In the genomic region with DNA sequence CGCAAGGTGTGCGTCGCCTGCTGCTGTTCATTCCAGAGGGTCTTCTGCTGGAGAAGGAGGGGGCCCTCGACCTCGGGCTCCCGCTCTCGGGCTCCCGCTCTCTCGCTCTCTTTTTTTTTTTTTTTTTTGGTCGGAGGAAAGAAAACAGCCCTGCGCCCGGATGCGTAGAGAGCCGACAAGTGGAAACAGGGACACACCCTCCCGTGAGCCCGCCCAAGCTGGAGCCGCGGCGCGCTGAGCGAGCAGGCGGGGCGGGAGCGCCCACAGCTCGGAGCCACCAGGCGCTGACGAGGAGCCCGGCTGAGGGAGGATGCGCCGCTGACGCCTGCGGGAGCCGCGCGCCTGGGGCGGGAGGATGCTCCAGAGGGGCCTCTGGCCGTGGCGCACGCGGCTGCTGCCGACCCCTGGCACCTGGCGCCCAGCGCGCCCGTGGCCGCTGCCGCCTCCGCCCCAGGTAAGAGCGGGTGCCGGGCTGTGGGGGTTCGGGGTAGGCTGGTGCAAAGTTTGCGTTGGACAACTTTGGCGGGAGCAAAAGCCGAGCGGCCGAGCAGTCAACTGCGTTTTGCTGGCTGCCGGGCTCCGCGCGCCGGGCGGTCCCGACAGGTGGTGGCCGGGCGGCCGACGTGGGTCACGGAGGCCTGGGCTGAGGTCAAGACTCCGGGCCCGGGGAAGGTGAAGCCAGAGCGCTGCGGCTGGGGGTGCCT, we compare ENCODE assay signal across 8 cellular contexts. TPM values are rescaled to one million over a fixed set of nuclear protein-coding genes. Genes with fewer than 3 reads are reported as not detected.
A peak's percentile ranks its signal among the peaks of the same experiment; 100 is the strongest.
DNase-seq lines count a peak whose midpoint lies in the region; ATAC-seq, FAIRE-seq and TF ChIP-seq lines count a peak whose summit lies in the region.

A gene with protein sequence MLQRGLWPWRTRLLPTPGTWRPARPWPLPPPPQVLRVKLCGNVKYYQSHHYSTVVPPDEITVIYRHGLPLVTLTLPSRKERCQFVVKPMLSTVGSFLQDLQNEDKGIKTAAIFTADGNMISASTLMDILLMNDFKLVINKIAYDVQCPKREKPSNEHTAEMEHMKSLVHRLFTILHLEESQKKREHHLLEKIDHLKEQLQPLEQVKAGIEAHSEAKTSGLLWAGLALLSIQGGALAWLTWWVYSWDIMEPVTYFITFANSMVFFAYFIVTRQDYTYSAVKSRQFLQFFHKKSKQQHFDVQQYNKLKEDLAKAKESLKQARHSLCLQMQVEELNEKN (plus strand): TSS at position 264 of the 704 bp plus-strand sequence. CDS start 92 bp downstream, at position 356.

- no peaks in the 10 kb centered on the region for H3K27me3 Mint-ChIP-seq in T-helper 1 cell treated with Interleukin-12 subunit alpha and Interleukin-12 subunit beta and Interleukin-4 antibody, amounts not matched to agents 30 μg/mL and 1 μg/mL, for 36 hours (ENCODE audit: low read depth)

- H3K9me3 Mint-ChIP-seq in T-helper 1 cell treated with Interleukin-12 subunit alpha and Interleukin-12 subunit beta and Interleukin-4 antibody, amounts not matched to agents 30 μg/mL and 1 μg/mL, for 36 hours: peaks cover 4% of the 10 kb centered on the region

- DNase-seq in GM12891 (ENCODE audit: insufficient read length, low spot score) (peak; percentile 82), NCI-H1092 treated with DMSO at 0.1 percent for 48 hours (lab: John Stamatoyannopoulos, UW) (peak; percentile 44), amniotic epithelial cell (ENCODE audit: low read depth) (peak; percentile 85), right atrium auricular region (ENCODE audit: low spot score) (peak; percentile 90), pulmonary artery endothelial cell (ENCODE audit: low read depth, low spot score) (peak; percentile 76), urothelium cell line (ENCODE audit: low spot score) (peak; percentile 91)

- peak; percentile 85 for FAIRE-seq in GM12891 (lab: Jason Lieb, UNC)
- FAIRE-seq in urothelium cell line (lab: Jason Lieb, UNC): peak; percentile 27

- no peak for TF ChIP-seq POLR2A in GM12891 (IDR thresholded peaks at IDR 0.05; ENCODE audit: low read depth, low read length)

- peaks cover 25% of the 10 kb centered on the region for H3K36me3 Mint-ChIP-seq in T-helper 1 cell treated with Interleukin-12 subunit alpha and Interleukin-12 subunit beta and Interleukin-4 antibody, amounts not matched to agents 30 μg/mL and 1 μg/mL, for 36 hours (ENCODE audit: low read depth)

- peak; percentile 92 for ATAC-seq in HG02642 (IDR thresholded peaks at IDR 0.05; ENCODE audit: poor library complexity, unreplicated experiment)

- H3K27ac ChIP-seq in right atrium auricular region: peak within 1 kb of the TSS; percentile 87 to 97

- H3K4me3 Mint-ChIP-seq in T-helper 1 cell treated with Interleukin-12 subunit alpha and Interleukin-12 subunit beta and Interleukin-4 antibody, amounts not matched to agents 30 μg/mL and 1 μg/mL, for 36 hours: peak within 1 kb of the TSS; percentile 92

- peak within 1 kb of the TSS; percentile 77 to 90 for H3K4me3 ChIP-seq in right atrium auricular region

- H3K27ac Mint-ChIP-seq in T-helper 1 cell treated with Interleukin-12 subunit alpha and Interleukin-12 subunit beta and Interleukin-4 antibody, amounts not matched to agents 30 μg/mL and 1 μg/mL, for 36 hours: peak within 1 kb of the TSS; percentile 96

- peaks cover 36% of the 10 kb centered on the region for H3K4me1 Mint-ChIP-seq in T-helper 1 cell treated with Interleukin-12 subunit alpha and Interleukin-12 subunit beta and Interleukin-4 antibody, amounts not matched to agents 30 μg/mL and 1 μg/mL, for 36 hours (ENCODE audit: low read depth)

- no peaks in the 10 kb centered on the region for H3K9me3 ChIP-seq in right atrium auricular region

- peaks cover 0 to 25% of the 10 kb centered on the region in 2 donors for H3K4me1 ChIP-seq in right atrium auricular region

- H3K27me3 ChIP-seq in right atrium auricular region: no peaks in the 10 kb centered on the region

- TF ChIP-seq CTCF in right atrium auricular region (IDR thresholded peaks at IDR 0.05): peak in 1 of 2 donors; percentile 29

- H3K36me3 ChIP-seq in right atrium auricular region: no peaks in the 10 kb centered on the region

TF ChIP-seq in GM12891, 5 proteins besides CTCF, POLR2A, EP300 and RAD21:
- TF ChIP-seq PAX5 (IDR thresholded peaks at IDR 0.05; ENCODE audit: insufficient read depth, low read length, severe bottlenecking) (no peak), SPI1 (IDR thresholded peaks at IDR 0.05; ENCODE audit: low read depth, low read length) (no peak), POU2F2 (IDR thresholded peaks at IDR 0.05; ENCODE audit: low read depth, low read length) (no peak), TAF1 (IDR thresholded peaks at IDR 0.05; ENCODE audit: low read depth, low read length) (no peak; the same call in 1 of the 2 replicates), POLR2AphosphoS5 (IDR thresholded peaks at IDR 0.05; ENCODE audit: low read depth, low read length) (no peak; the same call in 1 of the 2 replicates)
TF ChIP-seq in GM12891: peak in this region for 0.

RNA-seq across cellular contexts. Expression of the gene that starts here (rescaled TPM):
- 15.1 TPM for polyA plus RNA-seq in GM12891 (2012; ENCODE audit: low read depth, missing spikeins)
- total RNA-seq in right atrium auricular region (10 to 100 TPM; 25.0 to 28.1 TPM), pulmonary artery endothelial cell (48.6 and 73.6 TPM in 2 replicates)

Comparison
In these comparisons a context has a peak if more than half of its experiments do, and no peak if none do; other contexts are left out.
1. Peak in every context shown above with its lines: DNase-seq, ATAC-seq, H3K4me3 ChIP-seq and H3K27ac ChIP-seq.